11 cellular contexts compared by ENCODE assay signal in the genomic region with DNA sequence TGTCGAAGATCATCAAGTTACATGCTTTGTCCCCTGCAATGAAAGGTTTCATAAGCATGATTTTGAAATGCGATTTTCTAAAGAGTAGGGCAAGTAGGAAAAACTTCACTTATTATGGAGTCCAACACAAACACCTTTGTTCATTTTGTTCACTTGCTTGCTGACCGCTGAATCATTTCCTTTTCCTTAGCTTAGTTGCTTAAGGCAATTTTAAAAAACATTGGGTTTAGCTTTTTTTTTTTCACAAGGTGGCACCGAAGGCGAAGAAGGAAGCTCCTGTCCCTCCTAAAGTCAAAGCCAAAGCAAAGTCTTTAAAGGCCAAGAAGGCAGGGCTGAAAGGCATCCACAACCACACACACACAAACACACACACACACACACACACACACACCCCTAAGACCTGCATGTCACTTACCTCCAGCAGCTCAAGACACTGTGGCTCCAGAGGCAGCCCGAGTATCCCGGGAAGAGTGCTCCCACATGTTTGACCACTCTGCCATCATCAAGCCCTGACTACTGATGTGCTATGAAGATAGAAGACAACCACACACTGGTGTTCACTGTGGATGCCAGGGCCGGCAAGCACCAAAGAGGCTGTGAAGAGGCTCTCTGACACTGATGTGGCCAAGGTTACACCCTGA. TPM values are rescaled to one million over a fixed set of nuclear protein-coding genes. Genes with fewer than 3 reads are reported as not detected.
DNase-seq lines count a peak whose midpoint lies in the region; ATAC-seq and TF ChIP-seq lines count a peak whose summit lies in the region.
"Had no signal": no experiment of that assay in that cellular context is flagged by ENCODE, and none has a peak within 500 bp of the region (broad histone marks: within the 10 kb centered on the region; RNA-seq: fewer than 3 reads in every experiment).

No MANE protein-coding gene starts in this region.

- no peaks in the 10 kb centered on the region for H3K9me3 ChIP-seq in stomach

- H3K4me3 ChIP-seq in fibroblast of the aortic adventitia (ENCODE audit: low read depth, low read length) (no peak overlapping the region), stomach (no peak overlapping the region)

- no peak for ATAC-seq in HG03045 (IDR thresholded peaks at IDR 0.05; ENCODE audit: unreplicated experiment)

- H3K27me3 ChIP-seq in stomach = no peaks in the 10 kb centered on the region

- WGBS in stomach, 5 donors = 75 to 81% (median 78%) methylated on average over 8 of the region's 8 CpGs

- peaks cover 19 to 58% (median 47%) of the 10 kb centered on the region in 4 donors for H3K36me3 ChIP-seq in stomach

- intact Hi-C loops in stomach (cut with DNase I; ENCODE audit: low total_unique reads) (loop anchor here (10.0 kb wide), 1 partner anchor 254 kb away; no protein-coding TSS in a partner anchor), posterior cingulate gyrus (cut with DNase I) (no loop called here)

- TF ChIP-seq EP300 in stomach (IDR thresholded peaks at IDR 0.05) = no peak

- peak; percentile 49 for DNase-seq in activated CD8-positive, alpha-beta memory T cell treated with anti-CD3 and anti-CD28 coated beads for 24 hours
- DNase-seq in activated CD8-positive, alpha-beta memory T cell treated with anti-CD3 and anti-CD28 coated beads, Interleukin-2, amount 50 U/mL, for 4 hours = no peak
- DNase-seq in UCSD-AML1 (lab: John Stamatoyannopoulos, UW; ENCODE audit: unreplicated experiment) = peak; percentile 22
- DNase-seq in fibroblast of the aortic adventitia (ENCODE audit: low read depth) = peak; percentile 70
- no peak for DNase-seq in stomach
- no peak for DNase-seq in posterior cingulate gyrus
- DNase-seq in activated naive CD4-positive, alpha-beta T cell treated with Interleukin-2 at 50 U/mL for 16 hours = no peak
- DNase-seq: DMS79 treated with DMSO at 0.1 percent for 48 hours, H9, NCI-H82 had no signal

- H3K4me1 ChIP-seq in stomach = peaks cover 7 to 20% (median 11%) of the 10 kb centered on the region in 4 donors

- peak overlapping the region in 3 of 5 donors; percentile 19 to 71 (median 43) for H3K27ac ChIP-seq in stomach

- TF ChIP-seq CTCF in fibroblast of the aortic adventitia (IDR thresholded peaks at IDR 0.05; ENCODE audit: insufficient read depth, low read length) = no peak
- TF ChIP-seq CTCF in stomach (IDR thresholded peaks at IDR 0.05) = no peak

- TF ChIP-seq POLR2A in stomach (IDR thresholded peaks at IDR 0.05) = no peak

RNA-seq across cellular contexts. Expression of gene MANSC1, which starts 11.4 kb away (rescaled TPM):
- total RNA-seq in fibroblast of the aortic adventitia (ENCODE audit: low replicate concordance) (2.1 and 10.9 TPM in 2 replicates), stomach (10 to 100 TPM in 2 of 5 donors, 1 to 10 TPM in 2, under 1 TPM in 1; 0.29 to 35.7 (median 8.8) TPM)
- polyA plus RNA-seq in stomach = 10 to 100 TPM in 2 of 3 donors, 1 to 10 TPM in 1; 7.8 to 16.5 (median 10.2) TPM

RNA-seq across cellular contexts. Expression of gene BORCS5, which starts 18.2 kb away (rescaled TPM):
- total RNA-seq in fibroblast of the aortic adventitia (ENCODE audit: low replicate concordance) = 6.5 and 18.3 TPM in 2 replicates
- total RNA-seq in stomach = 10 to 100 TPM in 3 of 5 donors, 1 to 10 TPM in 2; 1.3 to 49.0 (median 25.0) TPM
- polyA plus RNA-seq in stomach = 1 to 10 TPM; 5.5 to 8.7 (median 6.3) TPM

Comparison
In these comparisons a context has a peak if more than half of its experiments do, and no peak if none do; other contexts are left out.
1. DNase-seq: peak in activated CD8-positive, alpha-beta memory T cell treated with anti-CD3 and anti-CD28 coated beads for 24 hours (single experiment), UCSD-AML1 (single experiment) and fibroblast of the aortic adventitia (single experiment); none in activated CD8-positive, alpha-beta memory T cell treated with anti-CD3 and anti-CD28 coated beads, Interleukin-2, amount 50 U/mL, for 4 hours (single experiment), stomach (single experiment), posterior cingulate gyrus (0 of 10) and activated naive CD4-positive, alpha-beta T cell treated with Interleukin-2 at 50 U/mL for 16 hours (single experiment).